14 cellular contexts compared by ENCODE assay signal in the genomic region with DNA sequence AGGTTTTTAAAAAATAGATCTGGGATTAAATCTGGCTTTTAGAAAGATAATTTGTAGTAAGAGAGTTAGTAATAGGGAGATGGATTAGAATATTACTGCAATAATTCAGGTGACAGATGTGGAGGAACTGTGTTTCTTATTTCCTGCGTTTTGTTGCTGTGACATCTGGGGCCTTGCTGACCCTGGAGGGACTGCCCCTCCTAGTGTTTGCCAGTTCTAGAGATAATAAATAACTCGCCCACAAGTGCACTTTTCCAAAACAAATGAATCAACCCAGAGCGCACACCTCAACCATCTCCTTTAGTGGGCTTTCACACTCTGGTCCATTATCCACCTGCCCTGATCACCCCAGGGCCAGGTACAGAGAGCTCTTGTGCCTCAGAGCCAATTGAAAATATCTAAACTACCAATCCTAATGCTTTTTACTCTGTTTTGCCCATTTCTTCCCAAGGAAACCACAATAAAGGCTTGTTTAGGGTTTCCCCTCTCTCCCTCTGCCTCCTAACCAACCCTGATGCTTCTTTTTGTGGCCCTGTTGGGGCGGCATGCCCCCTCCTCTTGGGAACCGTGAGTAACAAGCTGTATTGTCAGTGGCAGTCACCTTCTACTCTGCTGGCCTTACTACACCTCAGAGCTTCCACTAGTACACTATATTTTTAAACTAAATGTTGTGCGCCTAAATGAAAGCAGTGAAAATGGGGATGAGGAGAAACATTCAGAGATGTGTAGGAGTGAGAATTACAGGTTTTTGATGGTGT.
DNase-seq lines count a peak whose midpoint lies in the region; ATAC-seq and TF ChIP-seq lines count a peak whose summit lies in the region.
"Had no signal": no experiment of that assay in that cellular context is flagged by ENCODE, and none has a peak within 500 bp of the region (broad histone marks: within the 10 kb centered on the region; RNA-seq: fewer than 3 reads in every experiment).

No MANE protein-coding gene starts in this region.

- no peaks in the 10 kb centered on the region for H3K9me3 ChIP-seq in sigmoid colon
- H3K9me3 ChIP-seq in Caco-2 = no peaks in the 10 kb centered on the region
- H3K9me3 ChIP-seq: suprapubic skin had no signal

- no peak for TF ChIP-seq EP300 in sigmoid colon (IDR thresholded peaks at IDR 0.05)

- WGBS in sigmoid colon, 2 donors = 60% methylated on average over 6 of the region's 6 CpGs

- H3K4me1 ChIP-seq in sigmoid colon = peaks cover 0 to 6% (median 0%) of the 10 kb centered on the region in 4 donors
- no peaks in the 10 kb centered on the region for H3K4me1 ChIP-seq in Caco-2
- H3K4me1 ChIP-seq: suprapubic skin had no signal

- TF ChIP-seq POLR2A in sigmoid colon (IDR thresholded peaks at IDR 0.05) = no peak

- no peaks in the 10 kb centered on the region for H3K36me3 ChIP-seq in sigmoid colon
- H3K36me3 ChIP-seq in Caco-2 (ENCODE audit: control insufficient read depth, insufficient read depth, low read length) = no peaks in the 10 kb centered on the region
- H3K36me3 ChIP-seq: suprapubic skin had no signal

- no peak overlapping the region for H3K27ac Mint-ChIP-seq in Caco-2 (ENCODE audit: unreplicated experiment)
- H3K27ac Mint-ChIP-seq: activated CD4-positive, alpha-beta T cell treated with anti-CD3 and anti-CD28 coated beads for 36 hours; CD4-positive, alpha-beta T cell; T-cell had no signal

- no TSS peak for BruUV-seq in Caco-2 (replicated peaks; lab: Mats Ljungman, UMichigan)

- intact Hi-C loops in sigmoid colon (cut with DNase I) (no loop called here), Caco-2 (cut with micrococcal nuclease; ENCODE audit: unreplicated experiment) (no loop called here)

- no peaks in the 10 kb centered on the region for H3K27me3 Mint-ChIP-seq in Caco-2 (ENCODE audit: insufficient read depth, unreplicated experiment)

- DNase-seq in sigmoid colon = no peak
- no peak for DNase-seq in Caco-2
- DNase-seq in NCI-H1417 (lab: John Stamatoyannopoulos, UW) = no peak
- DNase-seq in DMS53 (lab: John Stamatoyannopoulos, UW) = no peak
- DNase-seq: activated CD4-positive, alpha-beta T cell treated with anti-CD3 and anti-CD28 coated beads for 36 hours; CD4-positive, alpha-beta T cell; NCI-H226; T-cell had no signal

- H3K4me3 ChIP-seq in sigmoid colon (no peak overlapping the region), Caco-2 (ENCODE audit: low read depth, low read length) (no peak overlapping the region)
- H3K4me3 ChIP-seq: smooth muscle cell, suprapubic skin had no signal

- POLR2A ChIA-PET in Caco-2 (lab: Charles Lee) = interaction anchor here (0.7 kb wide), 1 partner anchor 895 kb away, joined by 3 read pairs; no protein-coding TSS in a partner anchor

- no peak for TF ChIP-seq CTCF in sigmoid colon (IDR thresholded peaks at IDR 0.05)
- TF ChIP-seq CTCF in Caco-2 (IDR thresholded peaks at IDR 0.05; ENCODE audit: insufficient read depth in 1 of 2, low read depth in 1 of 2, low read length in 1 of 2, severe bottlenecking in 1 of 2, unreplicated experiment in 1 of 2) = no peak

- ATAC-seq in GM19035 (IDR thresholded peaks at IDR 0.05; ENCODE audit: unreplicated experiment) (peak; percentile 72), GM21825 (IDR thresholded peaks at IDR 0.05; ENCODE audit: unreplicated experiment) (peak; percentile 86), HG03139 (IDR thresholded peaks at IDR 0.05; ENCODE audit: unreplicated experiment) (peak; percentile 62)
- ATAC-seq: activated CD4-positive, alpha-beta T cell treated with anti-CD3 and anti-CD28 coated beads for 36 hours; HCT116; T-cell had no signal

- H3K27ac ChIP-seq in sigmoid colon = peak overlapping the region; percentile 15 to 48 (median 40)
- H3K27ac ChIP-seq: suprapubic skin had no signal

- H3K9me3 Mint-ChIP-seq in Caco-2 (ENCODE audit: unreplicated experiment) = no peaks in the 10 kb centered on the region
- H3K9me3 Mint-ChIP-seq: CD4-positive, alpha-beta T cell had no signal

- no peak overlapping the region for H3K4me3 Mint-ChIP-seq in Caco-2 (ENCODE audit: unreplicated experiment)
- H3K4me3 Mint-ChIP-seq: activated CD4-positive, alpha-beta T cell treated with anti-CD3 and anti-CD28 coated beads for 36 hours; CD4-positive, alpha-beta T cell; T-cell had no signal

- H3K4me1 Mint-ChIP-seq in Caco-2 (ENCODE audit: low read depth, unreplicated experiment) = no peaks in the 10 kb centered on the region
- H3K4me1 Mint-ChIP-seq: activated CD4-positive, alpha-beta T cell treated with anti-CD3 and anti-CD28 coated beads for 36 hours; T-cell had no signal

- H3K27me3 ChIP-seq in sigmoid colon (no peaks in the 10 kb centered on the region), Caco-2 (replicated peaks; ENCODE audit: control insufficient read depth, insufficient read depth, low read length) (no peaks in the 10 kb centered on the region)
- H3K27me3 ChIP-seq: suprapubic skin had no signal

- H3K36me3 Mint-ChIP-seq in Caco-2 (ENCODE audit: insufficient read depth, unreplicated experiment) = no peaks in the 10 kb centered on the region
- H3K36me3 Mint-ChIP-seq: T-cell had no signal

- CTCF ChIA-PET in Caco-2 (lab: Charles Lee) = no interaction called here
